17 cellular contexts compared by ENCODE assay signal in the genomic region with DNA sequence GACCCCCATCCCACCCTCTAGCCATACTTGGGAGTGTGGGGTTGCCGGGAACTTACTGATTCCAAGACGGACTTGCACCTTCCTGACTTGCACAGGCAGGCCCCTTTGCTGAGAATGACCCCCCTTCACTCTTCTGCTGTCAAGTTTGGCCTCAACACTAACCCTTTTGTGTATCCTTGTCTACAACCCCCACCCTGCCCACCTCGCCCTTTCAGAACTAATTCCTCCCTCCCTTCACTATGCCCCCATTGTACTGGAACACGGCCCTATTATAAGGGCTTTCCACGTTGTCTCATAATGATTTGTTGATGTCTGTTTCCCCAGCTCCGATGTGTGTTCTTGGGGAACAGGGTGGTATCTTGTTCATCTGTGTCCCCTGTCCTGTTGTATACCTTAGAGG. TPM values are rescaled to one million over a fixed set of nuclear protein-coding genes. Genes with fewer than 3 reads are reported as not detected.
DNase-seq lines count a peak whose midpoint lies in the region; ATAC-seq and TF ChIP-seq lines count a peak whose summit lies in the region.
"Had no signal": no experiment of that assay in that cellular context is flagged by ENCODE, and none has a peak within 500 bp of the region (broad histone marks: within the 10 kb centered on the region; RNA-seq: fewer than 3 reads in every experiment).

No MANE protein-coding gene starts in this region.

- intact Hi-C loops in left lung (cut with DNase I) (no loop called here), gastrocnemius medialis (cut with DNase I; ENCODE audit: low total_unique reads) (loop anchor here (10.0 kb wide), 1 partner anchor 338 kb away; no protein-coding TSS in a partner anchor)

- peak overlapping the region; percentile 52 for H3K4me3 Mint-ChIP-seq in activated naive CD4-positive, alpha-beta T cell treated with anti-CD3 and anti-CD28 coated beads, Interleukin-2, amount 50 U/mL, for 24 hours
- H3K4me3 Mint-ChIP-seq in activated CD8-positive, alpha-beta T cell treated with anti-CD3 and anti-CD28 coated beads, Interleukin-2, amount 10 ng/mL, durations not matched to agents 7 days and 5 days, result no peak overlapping the region

- H3K36me3 ChIP-seq in left lung (no peaks in the 10 kb centered on the region), subcutaneous abdominal adipose tissue (ENCODE audit: control insufficient read depth in 5 of 5, insufficient read depth in 5 of 5, low read length in 5 of 5) (no peaks in the 10 kb centered on the region), gastrocnemius medialis (no peaks in the 10 kb centered on the region)
- H3K36me3 ChIP-seq: breast epithelium had no signal

- H3K4me3 ChIP-seq in left lung, result no peak overlapping the region
- no peak overlapping the region for H3K4me3 ChIP-seq in subcutaneous abdominal adipose tissue (ENCODE audit: low read depth in 1 of 5, low read length in 5 of 5)
- no peak overlapping the region for H3K4me3 ChIP-seq in gastrocnemius medialis
- H3K4me3 ChIP-seq: breast epithelium, dorsolateral prefrontal cortex, psoas muscle had no signal

- no peak for DNase-seq in activated naive CD4-positive, alpha-beta T cell treated with Interleukin-2 at 50 U/mL for 16 hours
- DNase-seq in activated CD8-positive, alpha-beta T cell treated with anti-CD3 and anti-CD28 coated beads, Interleukin-2, amount 10 ng/mL, durations not matched to agents 7 days and 5 days, result no peak
- DNase-seq in left lung, result no peak
- DNase-seq in gastrocnemius medialis, result no peak
- DNase-seq in NCI-H446 (lab: John Stamatoyannopoulos, UW), result no peak
- DNase-seq: activated gamma-delta T cell; dorsolateral prefrontal cortex; GF-D8; NCI-H1092; psoas muscle; RPMI8226; stimulated activated CD4-positive, alpha-beta T cell treated with anti-CD3 and anti-CD28 coated beads, Interleukin-12 subunit alpha, Interleukin-12 subunit beta, amount 100 ng/mL, for 4 hours had no signal

- in situ Hi-C loops in gastrocnemius medialis (cut with MboI; ENCODE audit: low sequenced_read_pairs in 4 of 4), result no loop called here

- TF ChIP-seq POLR2A in gastrocnemius medialis (IDR thresholded peaks at IDR 0.05), result no peak

- peak overlapping the region; percentile 73 for H3K27ac Mint-ChIP-seq in activated naive CD4-positive, alpha-beta T cell treated with anti-CD3 and anti-CD28 coated beads, Interleukin-2, amount 50 U/mL, for 24 hours
- H3K27ac Mint-ChIP-seq in activated CD8-positive, alpha-beta T cell treated with anti-CD3 and anti-CD28 coated beads, Interleukin-2, amount 10 ng/mL, durations not matched to agents 7 days and 5 days, result peak overlapping the region; percentile 7

- H3K9ac ChIP-seq in subcutaneous abdominal adipose tissue (ENCODE audit: low read length in 5 of 5), result no peak overlapping the region

- peaks cover 11% of the 10 kb centered on the region for H3K36me3 Mint-ChIP-seq in activated naive CD4-positive, alpha-beta T cell treated with anti-CD3 and anti-CD28 coated beads, Interleukin-2, amount 50 U/mL, for 24 hours
- H3K36me3 Mint-ChIP-seq in activated CD8-positive, alpha-beta T cell treated with anti-CD3 and anti-CD28 coated beads, Interleukin-2, amount 10 ng/mL, durations not matched to agents 7 days and 5 days (ENCODE audit: low read depth), result peaks cover 22% of the 10 kb centered on the region

- H3K27me3 ChIP-seq in left lung (no peaks in the 10 kb centered on the region), subcutaneous abdominal adipose tissue (ENCODE audit: control insufficient read depth in 5 of 5, insufficient read depth in 4 of 5, low read length in 5 of 5) (no peaks in the 10 kb centered on the region), gastrocnemius medialis (no peaks in the 10 kb centered on the region)
- H3K27me3 ChIP-seq: breast epithelium, dorsolateral prefrontal cortex had no signal

- no peak for ATAC-seq in activated CD8-positive, alpha-beta T cell treated with anti-CD3 and anti-CD28 coated beads, Interleukin-2, amount 10 ng/mL, durations not matched to agents 7 days and 5 days
- ATAC-seq in left lung (no peak), gastrocnemius medialis (no peak), GM18520 (IDR thresholded peaks at IDR 0.05; ENCODE audit: unreplicated experiment) (no peak)
- ATAC-seq: left lobe of liver, psoas muscle had no signal

- peak overlapping the region; percentile 57 to 73 for H3K27ac ChIP-seq in left lung
- H3K27ac ChIP-seq in subcutaneous abdominal adipose tissue (ENCODE audit: low read depth, low read length), result peak overlapping the region; percentile 79
- no peak overlapping the region for H3K27ac ChIP-seq in gastrocnemius medialis
- H3K27ac ChIP-seq: dorsolateral prefrontal cortex, psoas muscle had no signal

- H3K9me3 Mint-ChIP-seq in activated naive CD4-positive, alpha-beta T cell treated with anti-CD3 and anti-CD28 coated beads, Interleukin-2, amount 50 U/mL, for 24 hours, result no peaks in the 10 kb centered on the region
- H3K9me3 Mint-ChIP-seq in activated CD8-positive, alpha-beta T cell treated with anti-CD3 and anti-CD28 coated beads, Interleukin-2, amount 10 ng/mL, durations not matched to agents 7 days and 5 days (ENCODE audit: insufficient read depth), result no peaks in the 10 kb centered on the region

- no peaks in the 10 kb centered on the region for H3K27me3 Mint-ChIP-seq in activated naive CD4-positive, alpha-beta T cell treated with anti-CD3 and anti-CD28 coated beads, Interleukin-2, amount 50 U/mL, for 24 hours
- no peaks in the 10 kb centered on the region for H3K27me3 Mint-ChIP-seq in activated CD8-positive, alpha-beta T cell treated with anti-CD3 and anti-CD28 coated beads, Interleukin-2, amount 10 ng/mL, durations not matched to agents 7 days and 5 days (ENCODE audit: low read depth)

- TF ChIP-seq CTCF in left lung (IDR thresholded peaks at IDR 0.05), result no peak
- TF ChIP-seq CTCF in gastrocnemius medialis (IDR thresholded peaks at IDR 0.05 in 4 of 5, conservative IDR thresholded peaks at IDR 0.05 in 1 of 5), result no peak

- POLR2A ChIA-PET in activated CD8-positive, alpha-beta T cell treated with anti-CD3 and anti-CD28 coated beads, Interleukin-2, amount 10 ng/mL, durations not matched to agents 7 days and 5 days (lab: Charles Lee), result interaction anchor here (1.2 kb wide), 1 partner anchor 13 kb away, joined by 5 read pairs; no protein-coding TSS in a partner anchor

- H3K9me3 ChIP-seq in left lung, result no peaks in the 10 kb centered on the region
- H3K9me3 ChIP-seq in subcutaneous abdominal adipose tissue (ENCODE audit: control insufficient read depth in 5 of 5, low read length in 5 of 5), result no peaks in the 10 kb centered on the region
- H3K9me3 ChIP-seq in gastrocnemius medialis, result no peaks in the 10 kb centered on the region
- H3K9me3 ChIP-seq: breast epithelium, psoas muscle had no signal

- H3K4me1 Mint-ChIP-seq in activated naive CD4-positive, alpha-beta T cell treated with anti-CD3 and anti-CD28 coated beads, Interleukin-2, amount 50 U/mL, for 24 hours, result peaks cover 45% of the 10 kb centered on the region
- peaks cover 40% of the 10 kb centered on the region for H3K4me1 Mint-ChIP-seq in activated CD8-positive, alpha-beta T cell treated with anti-CD3 and anti-CD28 coated beads, Interleukin-2, amount 10 ng/mL, durations not matched to agents 7 days and 5 days (ENCODE audit: low read depth)

- H3K4me1 ChIP-seq in left lung (peaks cover 12 to 39% of the 10 kb centered on the region in 2 donors), subcutaneous abdominal adipose tissue (ENCODE audit: control insufficient read depth in 5 of 5, insufficient read depth in 5 of 5, low read length in 5 of 5) (peaks cover 6 to 42% (median 36%) of the 10 kb centered on the region in 5 donors), gastrocnemius medialis (peaks cover 3 to 6% of the 10 kb centered on the region in 2 donors)
- H3K4me1 ChIP-seq: breast epithelium had no signal

- CTCF ChIA-PET in activated CD8-positive, alpha-beta T cell treated with anti-CD3 and anti-CD28 coated beads, Interleukin-2, amount 10 ng/mL, durations not matched to agents 7 days and 5 days (lab: Charles Lee), result interaction anchor here (1.2 to 1.8 kb wide), 3 partner anchors 9 to 259 kb away, joined by 3 to 5 read pairs (median 4); no protein-coding TSS in a partner anchor

RNA-seq across cellular contexts. Expression of gene NEDD9, which starts 4.4 kb away (rescaled TPM):
- total RNA-seq in activated CD8-positive, alpha-beta T cell treated with anti-CD3 and anti-CD28 coated beads, Interleukin-2, amount 10 ng/mL, durations not matched to agents 7 days and 5 days, result 10 to 100 TPM; 64.9 to 69.5 TPM
- total RNA-seq in left lung (100 to 1,000 TPM; 101 to 193 TPM), gastrocnemius medialis (10 to 100 TPM; 19.8 to 49.4 (median 35.6) TPM)

Comparison
In these comparisons a context has a peak if more than half of its experiments do, and no peak if none do; other contexts are left out.
1. H3K27ac ChIP-seq: peak in left lung (2 of 2) and subcutaneous abdominal adipose tissue (single experiment); none in gastrocnemius medialis (0 of 4).